19 cellular contexts compared by ENCODE assay signal in genomic region chr12:68428724-68429580, GRCh38.
DNase-seq lines count a peak whose midpoint lies in the region; ATAC-seq and FAIRE-seq lines count a peak whose summit lies in the region.
"Had no signal": no experiment of that assay in that cellular context is flagged by ENCODE, and none has a peak within 500 bp of the region (broad histone marks: within the 10 kb centered on the region; RNA-seq: fewer than 3 reads in every experiment).

No MANE protein-coding gene starts in this region.

- no peak for ATAC-seq in GM18520 (IDR thresholded peaks at IDR 0.05; ENCODE audit: unreplicated experiment)
- ATAC-seq in GM18868 (IDR thresholded peaks at IDR 0.05; ENCODE audit: unreplicated experiment) = no peak

- peak; percentile 86 for FAIRE-seq in RCC 7860 (lab: Jason Lieb, UNC)

- peak; percentile 40 for DNase-seq in GM03348 (ENCODE audit: low spot score)
- peak; percentile 57 for DNase-seq in RCC 7860 (ENCODE audit: low spot score)
- DNase-seq in iris pigment epithelial cell (ENCODE audit: low read depth) = peak; percentile 45
- DNase-seq in renal cortical epithelial cell (ENCODE audit: low read depth) = peak; percentile 79
- no peak for DNase-seq in AML-193 (lab: John Stamatoyannopoulos, UW)
- DNase-seq: activated CD4-positive, alpha-beta T cell treated with anti-CD3 and anti-CD28 coated beads, Interleukin-2, amount 10 ng/mL, durations not matched to agents 24 days and 14 days; activated naive CD4-positive, alpha-beta T cell treated with anti-CD3 and anti-CD28 coated beads for 36 hours; activated T-cell treated with anti-CD3 and anti-CD28 coated beads for 4 hours; BE2C; Calu3; GF-D8; hippocampal formation; NCI-H1092 treated with DMSO at 0.1 percent for 48 hours; NCI-H2171; NCI-H82; ovary; stimulated activated CD4-positive, alpha-beta T cell treated with anti-CD3 and anti-CD28 coated beads, Interleukin-4, amount 100 ng/mL, for 1 hour had no signal

Comparison
In these comparisons a context has a peak if more than half of its experiments do, and no peak if none do; other contexts are left out.
1. DNase-seq: peak in GM03348 (single experiment), RCC 7860 (single experiment), iris pigment epithelial cell (single experiment) and renal cortical epithelial cell (single experiment); none in AML-193 (0 of 2).